Comparison of ENCODE assay signal across 26 cellular contexts in genomic region chr6:129117355-129117754, GRCh38.
"Had no signal": no experiment of that assay in that cellular context is flagged by ENCODE, and none has a peak within 500 bp of the region (broad histone marks: within the 10 kb centered on the region; RNA-seq: fewer than 3 reads in every experiment).

No MANE protein-coding gene starts in this region.

- H3K27ac Mint-ChIP-seq: mesothelial cell of epicardium; naive B cell; natural killer cell; nephron progenitor cell; neural progenitor cell; progenitor cell of endocrine pancreas; stimulated activated effector memory CD8-positive, alpha-beta T cell treated with anti-CD3 and anti-CD28 coated beads, Interleukin-12 subunit alpha, Interleukin-12 subunit beta, amount 100 ng/mL, for 72 hours; stimulated activated naive CD8-positive, alpha-beta T cell treated with anti-CD3 and anti-CD28 coated beads, Interleukin-15, Interleukin-2, amounts not matched to agents 100 ng/mL and 50 ng/mL, for 24 hours; type B pancreatic cell had no signal

- H3K9ac ChIP-seq: neural progenitor cell had no signal

- H3K27me3 ChIP-seq: heart left ventricle, neural progenitor cell, neutrophil, ovary, right atrium auricular region, right lobe of liver, spleen, suprapubic skin, tibial nerve had no signal

- H3K4me3 ChIP-seq: heart left ventricle, lung, neural progenitor cell, ovary, right atrium auricular region, right lobe of liver, spleen, suprapubic skin, tibial nerve had no signal

- H3K9me3 ChIP-seq: heart left ventricle, neutrophil, ovary, right atrium auricular region, right lobe of liver, spleen, suprapubic skin, tibial nerve had no signal

- H3K4me1 Mint-ChIP-seq: naive B cell; natural killer cell; nephron progenitor cell; stimulated activated effector memory CD8-positive, alpha-beta T cell treated with anti-CD3 and anti-CD28 coated beads, Interleukin-12 subunit alpha, Interleukin-12 subunit beta, amount 100 ng/mL, for 72 hours had no signal

- H3K4me3 Mint-ChIP-seq: mesothelial cell of epicardium; naive B cell; natural killer cell; nephron progenitor cell; neural progenitor cell; stimulated activated effector memory CD8-positive, alpha-beta T cell treated with anti-CD3 and anti-CD28 coated beads, Interleukin-12 subunit alpha, Interleukin-12 subunit beta, amount 100 ng/mL, for 72 hours; stimulated activated naive CD8-positive, alpha-beta T cell treated with anti-CD3 and anti-CD28 coated beads, Interleukin-15, Interleukin-2, amounts not matched to agents 100 ng/mL and 50 ng/mL, for 24 hours; type B pancreatic cell had no signal

- H3K27me3 Mint-ChIP-seq: naive B cell, progenitor cell of endocrine pancreas, type B pancreatic cell had no signal

- H3K36me3 Mint-ChIP-seq: mesothelial cell of epicardium; naive B cell; natural killer cell; neural progenitor cell; stimulated activated effector memory CD8-positive, alpha-beta T cell treated with anti-CD3 and anti-CD28 coated beads, Interleukin-12 subunit alpha, Interleukin-12 subunit beta, amount 100 ng/mL, for 72 hours; type B pancreatic cell had no signal

- H2AFZ ChIP-seq: neural progenitor cell had no signal

- H3K4me2 ChIP-seq: neural progenitor cell had no signal

- H3K9me3 Mint-ChIP-seq: mesothelial cell of epicardium; naive B cell; natural killer cell; nephron progenitor cell; neural progenitor cell; stimulated activated effector memory CD8-positive, alpha-beta T cell treated with anti-CD3 and anti-CD28 coated beads, Interleukin-12 subunit alpha, Interleukin-12 subunit beta, amount 100 ng/mL, for 72 hours; stimulated activated naive CD8-positive, alpha-beta T cell treated with anti-CD3 and anti-CD28 coated beads, Interleukin-15, Interleukin-2, amounts not matched to agents 100 ng/mL and 50 ng/mL, for 24 hours; type B pancreatic cell had no signal

- DNase-seq: heart left ventricle; hypothalamus; kidney glomerular epithelial cell; left cardiac atrium; mesendoderm; naive B cell; natural killer cell; nephron progenitor cell; occipital lobe; ovary; right lobe of liver; small intestine; spleen; stimulated activated CD4-positive, alpha-beta T cell treated with anti-CD3 and anti-CD28 coated beads, Interleukin-4, amount 100 ng/mL, for 24 hours; stimulated activated naive CD4-positive, alpha-beta T cell had no signal

- H3K36me3 ChIP-seq: heart left ventricle, neural progenitor cell, neutrophil, ovary, right atrium auricular region, right lobe of liver, spleen, suprapubic skin, tibial nerve had no signal

- H3K4me1 ChIP-seq: neural progenitor cell, right lobe of liver, spleen, suprapubic skin had no signal

- H3K27ac ChIP-seq: neural progenitor cell, neutrophil, ovary, right lobe of liver, spleen, suprapubic skin had no signal
